Comparison of ENCODE assay signal across 11 cellular contexts in genomic region chr4:44916406-44916805, GRCh38.
DNase-seq lines count a peak whose midpoint lies in the region; ATAC-seq and TF ChIP-seq lines count a peak whose summit lies in the region.
"Had no signal": no experiment of that assay in that cellular context is flagged by ENCODE, and none has a peak within 500 bp of the region (broad histone marks: within the 10 kb centered on the region; RNA-seq: fewer than 3 reads in every experiment).

No MANE protein-coding gene starts in this region.

- ATAC-seq in HG02798 (IDR thresholded peaks at IDR 0.05; ENCODE audit: poor library complexity, unreplicated experiment) (peak; percentile 54), left lung (peak; percentile 40)

- intact Hi-C loops in left lung (cut with DNase I), result no loop called here

- peak overlapping the region; percentile 84 for H3K4me3 ChIP-seq in adipocyte (ENCODE audit: low read length)
- no peak overlapping the region for H3K4me3 ChIP-seq in left lung

- DNase-seq in ACHN (peak; percentile 61), adipocyte (ENCODE audit: low read depth) (no peak), left lung (no peak), COR-L47 (lab: John Stamatoyannopoulos, UW) (no peak), GM13976 (ENCODE audit: low spot score) (no peak), T-helper 1 cell (no peak), NCI-H510A (lab: John Stamatoyannopoulos, UW) (no peak)
- DNase-seq: DMS 273 treated with DMSO at 0.1 percent for 48 hours, head of caudate nucleus, stomach had no signal

- no peak for TF ChIP-seq CTCF in left lung (IDR thresholded peaks at IDR 0.05)
- TF ChIP-seq CTCF in GM13976 (IDR thresholded peaks at IDR 0.05; ENCODE audit: borderline replicate concordance, control extremely low read depth, extremely low read depth, insufficient read depth, missing control alignments), result no peak

- in situ Hi-C loops in ACHN (cut with HindIII; ENCODE audit: low pct_ligation_motif_present, low pct_unique_long_range_greater_than_20kb, low sequenced_read_pairs), result no loop called here
- in situ Hi-C loops in GM13976 (cut with MboI; ENCODE audit: low sequenced_read_pairs, unreplicated experiment), result no loop called here

- H3K4me1 ChIP-seq in adipocyte (ENCODE audit: control insufficient read depth, insufficient read depth, low read length) (no peaks in the 10 kb centered on the region), left lung (no peaks in the 10 kb centered on the region)
- H3K4me1 ChIP-seq: stomach had no signal

- H3K36me3 ChIP-seq in adipocyte (ENCODE audit: control insufficient read depth, insufficient read depth, low read length, severe bottlenecking) (no peaks in the 10 kb centered on the region), left lung (no peaks in the 10 kb centered on the region)
- H3K36me3 ChIP-seq: stomach had no signal

- H3K27ac ChIP-seq in left lung, result no peak overlapping the region
- H3K27ac ChIP-seq: stomach had no signal

- peak overlapping the region; percentile 73 for H3K9ac ChIP-seq in adipocyte (ENCODE audit: low read length)

- H3K27me3 ChIP-seq in adipocyte (replicated peaks; ENCODE audit: control insufficient read depth, insufficient read depth, low read length) (no peaks in the 10 kb centered on the region), left lung (no peaks in the 10 kb centered on the region)
- H3K27me3 ChIP-seq: stomach had no signal

- no peaks in the 10 kb centered on the region for H3K9me3 ChIP-seq in adipocyte (ENCODE audit: control insufficient read depth, low read length)
- no peaks in the 10 kb centered on the region for H3K9me3 ChIP-seq in left lung
- H3K9me3 ChIP-seq: stomach had no signal
